12 cellular contexts compared by ENCODE assay signal in genomic region chr5:149407331-149408251, GRCh38. TPM values are rescaled to one million over a fixed set of nuclear protein-coding genes. Genes with fewer than 3 reads are reported as not detected.
DNase-seq lines count a peak whose midpoint lies in the region; ATAC-seq and TF ChIP-seq lines count a peak whose summit lies in the region.
"Had no signal": no experiment of that assay in that cellular context is flagged by ENCODE, and none has a peak within 500 bp of the region (broad histone marks: within the 10 kb centered on the region; RNA-seq: fewer than 3 reads in every experiment).

No MANE protein-coding gene starts in this region.

- intact Hi-C loops in right cardiac atrium (cut with DNase I) = no loop called here
- intact Hi-C loops in prostate gland (cut with DNase I) = loop anchor here (2.0 kb wide), 1 partner anchor 21 kb away; no protein-coding TSS in a partner anchor
- intact Hi-C loops in CD8-positive, alpha-beta T cell (cut with DNase I, micrococcal nuclease) = no loop called here

- H3K36me3 Mint-ChIP-seq in CD8-positive, alpha-beta T cell = no peaks in the 10 kb centered on the region

- H3K27me3 ChIP-seq in right cardiac atrium (ENCODE audit: control insufficient read depth, insufficient read depth) (no peaks in the 10 kb centered on the region), prostate gland (replicated peaks; ENCODE audit: insufficient read depth) (no peaks in the 10 kb centered on the region), H7 (ENCODE audit: control insufficient read depth, insufficient read depth, low read length) (peaks cover 2% of the 10 kb centered on the region; the same call in 1 of the 2 replicates)
- no peaks in the 10 kb centered on the region for H3K27me3 ChIP-seq in CD8-positive, alpha-beta T cell (ENCODE audit: insufficient read depth, low read length)

- no peak overlapping the region for H3K27ac Mint-ChIP-seq in CD8-positive, alpha-beta T cell

- no peak overlapping the region for H3K4me3 Mint-ChIP-seq in CD8-positive, alpha-beta T cell

- peak in 1 of 2 donors; percentile 3 for ATAC-seq in right cardiac atrium
- no peak for ATAC-seq in CD8-positive, alpha-beta T cell

- POLR2A ChIA-PET in CD8-positive, alpha-beta T cell (lab: Charles Lee) = no interaction called here

- peak overlapping the region; percentile 82 for H3K4me3 ChIP-seq in AG09309 (ENCODE audit: control insufficient read depth, low read depth, low read length)
- H3K4me3 ChIP-seq in astrocyte of the cerebellum (ENCODE audit: low read depth, low read length) = peak overlapping the region; percentile 40
- H3K4me3 ChIP-seq in right cardiac atrium (ENCODE audit: low read length) = peak overlapping the region; percentile 47
- H3K4me3 ChIP-seq in prostate gland = peak overlapping the region; percentile 37 to 44
- H3K4me3 ChIP-seq in CD8-positive, alpha-beta T cell (ENCODE audit: low read depth, low read length) = no peak overlapping the region
- H3K4me3 ChIP-seq in H7 (ENCODE audit: insufficient read depth, low read depth, low read length) = no peak overlapping the region

- H3K4me1 ChIP-seq in right cardiac atrium (ENCODE audit: control insufficient read depth, insufficient read depth, low read length) = peaks cover 16% of the 10 kb centered on the region
- no peaks in the 10 kb centered on the region for H3K4me1 ChIP-seq in prostate gland (replicated peaks)
- H3K4me1 ChIP-seq in CD8-positive, alpha-beta T cell (ENCODE audit: insufficient read depth, low read length) = no peaks in the 10 kb centered on the region

- H3K27me3 Mint-ChIP-seq in CD8-positive, alpha-beta T cell (ENCODE audit: low read depth) = peaks cover 3% of the 10 kb centered on the region

- in situ Hi-C loops in astrocyte of the cerebellum (cut with HindIII; ENCODE audit: low sequenced_read_pairs) = no loop called here

- no peaks in the 10 kb centered on the region for H3K9me3 ChIP-seq in right cardiac atrium (ENCODE audit: control insufficient read depth, low read length)
- no peaks in the 10 kb centered on the region for H3K9me3 ChIP-seq in prostate gland
- no peaks in the 10 kb centered on the region for H3K9me3 ChIP-seq in CD8-positive, alpha-beta T cell (ENCODE audit: low read length)

- CTCF ChIA-PET in CD8-positive, alpha-beta T cell (lab: Charles Lee) = interaction anchor here (0.8 kb wide), 1 partner anchor 27 kb away, joined by 3 read pairs; no protein-coding TSS in a partner anchor

- no peak for TF ChIP-seq POLR2A in prostate gland (IDR thresholded peaks at IDR 0.05)

- no peaks in the 10 kb centered on the region for H3K9me3 Mint-ChIP-seq in CD8-positive, alpha-beta T cell

- H3K36me3 ChIP-seq in prostate gland (no peaks in the 10 kb centered on the region), H7 (replicated peaks; ENCODE audit: control insufficient read depth, insufficient read depth, low read length) (no peaks in the 10 kb centered on the region)
- H3K36me3 ChIP-seq in CD8-positive, alpha-beta T cell (ENCODE audit: insufficient read depth, low read length) = no peaks in the 10 kb centered on the region
- H3K36me3 ChIP-seq: WERI-Rb-1 had no signal

- WGBS in right cardiac atrium = 52% methylated on average over 11 of the region's 11 CpGs
- WGBS in prostate gland = 46% methylated on average over 11 of the region's 11 CpGs

- H3K4me1 Mint-ChIP-seq in CD8-positive, alpha-beta T cell (ENCODE audit: low read depth) = no peaks in the 10 kb centered on the region

- DNase-seq in AG09309 (ENCODE audit: low read depth) = no peak
- DNase-seq in astrocyte of the cerebellum (ENCODE audit: low read depth) = no peak
- DNase-seq in right cardiac atrium = no peak
- no peak for DNase-seq in prostate gland (ENCODE audit: low spot score)
- no peak for DNase-seq in DMS153 treated with DMSO at 0.1 percent for 48 hours (lab: John Stamatoyannopoulos, UW; ENCODE audit: unreplicated experiment)
- no peak for DNase-seq in CD8-positive, alpha-beta T cell
- DNase-seq in middle frontal gyrus (ENCODE audit: extremely low spot score, low spot score) = no peak
- DNase-seq in H7 = no peak
- DNase-seq: activated T-cell treated with anti-CD3 and anti-CD28 coated beads, Interleukin-2, amount 50 U/mL, for 48 hours; effector CD4-positive, alpha-beta T cell; WERI-Rb-1 had no signal

- TF ChIP-seq CTCF in AG09309 (IDR thresholded peaks at IDR 0.05; ENCODE audit: control insufficient read depth, insufficient read depth, low read depth, low read length, missing control alignments) = no peak
- TF ChIP-seq CTCF in astrocyte of the cerebellum (IDR thresholded peaks at IDR 0.05; ENCODE audit: low read depth, low read length, missing control alignments) = no peak
- TF ChIP-seq CTCF in prostate gland (IDR thresholded peaks at IDR 0.05) = no peak
- no peak for TF ChIP-seq CTCF in CD8-positive, alpha-beta T cell (IDR thresholded peaks at IDR 0.05)

- H3K27ac ChIP-seq in right cardiac atrium (ENCODE audit: low read length) = peak overlapping the region; percentile 21
- peak overlapping the region; percentile 82 to 89 for H3K27ac ChIP-seq in prostate gland
- H3K27ac ChIP-seq in CD8-positive, alpha-beta T cell (ENCODE audit: low read depth, low read length) = no peak overlapping the region

RNA-seq across cellular contexts. Expression of gene IL17B, which starts 28.5 kb away (rescaled TPM):
- total RNA-seq in right cardiac atrium = 1 to 10 TPM in 1 of 4 donors, under 1 TPM in 2, not detected in 1; 0.65 to 2.3 (median 0.94) TPM
- polyA plus RNA-seq in right cardiac atrium = 1.4 TPM
- total RNA-seq in prostate gland = 1 to 10 TPM in 1 of 2 donors, not detected in 1; 9.3 TPM
- total RNA-seq in CD8-positive, alpha-beta T cell = not detected
- total RNA-seq in H7 (2014; rRNA removed; shearing (Covaris generic)) = not detected in 2 replicates
- total RNA-seq: renal cortical epithelial cell had no signal

RNA-seq across cellular contexts. Expression of gene PCYOX1L, which starts 49.7 kb away (rescaled TPM):
- 1 to 10 TPM; 4.7 to 7.0 (median 6.2) TPM for total RNA-seq in right cardiac atrium
- polyA plus RNA-seq in right cardiac atrium = 3.7 TPM
- total RNA-seq in prostate gland = 10 to 100 TPM in 1 of 2 donors, 1 to 10 TPM in 1; 7.7 to 20.7 TPM
- total RNA-seq in CD8-positive, alpha-beta T cell = 10 to 100 TPM; 18.9 to 21.9 TPM
- 6.5 and 9.4 TPM in 2 replicates for total RNA-seq in H7 (2014; rRNA removed; shearing (Covaris generic))

Comparison
In these comparisons a context has a peak if more than half of its experiments do, and no peak if none do; other contexts are left out.
1. H3K4me3 ChIP-seq: peak in AG09309 (single experiment), astrocyte of the cerebellum (single experiment), right cardiac atrium (single experiment) and prostate gland (2 of 2); none in CD8-positive, alpha-beta T cell (single experiment) and H7 (single experiment).